In genomic region chr3:196302551-196302950, GRCh38 we compare ENCODE assay signal across 13 cellular contexts. TPM values are rescaled to one million over a fixed set of nuclear protein-coding genes. Genes with fewer than 3 reads are reported as not detected.
"Had no signal": no experiment of that assay in that cellular context is flagged by ENCODE, and none has a peak within 500 bp of the region (broad histone marks: within the 10 kb centered on the region; RNA-seq: fewer than 3 reads in every experiment).

No MANE protein-coding gene starts in this region.

RNA-seq across cellular contexts. Expression of gene DYNLT2B, which starts 15.5 kb away (rescaled TPM):
- total RNA-seq: ascending aorta had no signal

RNA-seq across cellular contexts. Expression of gene TM4SF19, which starts 35.6 kb away (rescaled TPM):
- total RNA-seq: activated CD4-positive, alpha-beta memory T cell treated with anti-CD3 and anti-CD28 coated beads for 36 hours; activated CD4-positive, alpha-beta T cell treated with anti-CD3 and anti-CD28 coated beads for 36 hours; activated CD4-positive, alpha-beta T cell treated with anti-CD3 and anti-CD28 coated beads, Interleukin-2, amount 10 ng/mL, durations not matched to agents 24 days and 14 days; activated CD8-positive, alpha-beta memory T cell treated with anti-CD3 and anti-CD28 coated beads for 36 hours; activated CD8-positive, alpha-beta memory T cell treated with anti-CD3 and anti-CD28 coated beads, Interleukin-2, amount 10 ng/mL, durations not matched to agents 7 days and 5 days; activated CD8-positive, alpha-beta T cell treated with anti-CD3 and anti-CD28 coated beads, Interleukin-2, amount 10 ng/mL, durations not matched to agents 7 days and 5 days; activated T-helper 1 cell treated with anti-CD3 and anti-CD28 coated beads, Interleukin-12 subunit alpha, Interleukin-12 subunit beta, Interleukin-2, Interleukin-4 antibody, amounts not matched to agents 30 ng/mL and 10 ng/mL and 1 ng/mL, durations not matched to agents 14 hours and 24 hours and 36 hours; ascending aorta; cardiac muscle cell; endothelial cell of umbilical vein; fibroblast of lung; frontal cortex; T-helper 17 cell had no signal
- polyA plus RNA-seq: cardiac muscle cell, endothelial cell of umbilical vein had no signal
